2 cellular contexts compared by ENCODE assay signal in genomic region chr9:127881715-127882114, GRCh38.
TF ChIP-seq lines count a peak whose summit lies in the region.

No MANE protein-coding gene starts in this region.

TF ChIP-seq in HEK293T, 16 proteins besides CTCF, POLR2A, EP300 and RAD21:
- peak; percentile 34; the same call in 1 of the 2 replicates for TF ChIP-seq ZNF384 (IDR thresholded peaks at IDR 0.05)
TF ChIP-seq in HEK293T: peak in this region for 1; not testable (repeated sequence) for 15.

TF ChIP-seq in HepG2, 621 proteins besides CTCF, POLR2A, EP300 and RAD21:
- TF ChIP-seq ZNF770 (CRISPR knock-in tag; IDR thresholded peaks at IDR 0.05) (peak; percentile 70), ZMYM3 (CRISPR knock-in tag; IDR thresholded peaks at IDR 0.05) (peak; percentile 18; the same call in 1 of the 2 replicates), ZNF121 (CRISPR knock-in tag; IDR thresholded peaks at IDR 0.05) (peak; percentile 53; the same call in 1 of the 2 replicates)
